In genomic region chr4:13706130-13706529, GRCh38 we compare ENCODE assay signal across 16 cellular contexts.
A peak's percentile ranks its signal among the peaks of the same experiment; 100 is the strongest.
DNase-seq lines count a peak whose midpoint lies in the region; ATAC-seq and TF ChIP-seq lines count a peak whose summit lies in the region.
"Had no signal": no experiment of that assay in that cellular context is flagged by ENCODE, and none has a peak within 500 bp of the region (broad histone marks: within the 10 kb centered on the region; RNA-seq: fewer than 3 reads in every experiment).

No MANE protein-coding gene starts in this region.

- ATAC-seq in GM21717 (IDR thresholded peaks at IDR 0.05; ENCODE audit: unreplicated experiment) (no peak), GM21447 (IDR thresholded peaks at IDR 0.05; ENCODE audit: unreplicated experiment) (no peak)

- H3K9me2 ChIP-seq in PC-9 (ENCODE audit: insufficient read depth): no peaks in the 10 kb centered on the region

- TF ChIP-seq POLR2A in thyroid gland (IDR thresholded peaks at IDR 0.05): no peak

- H3K4me3 Mint-ChIP-seq in nephron: no peak overlapping the region
- H3K4me3 Mint-ChIP-seq: activated T-helper 1 cell treated with anti-CD3 and anti-CD28 coated beads, Interleukin-12 subunit alpha, Interleukin-12 subunit beta, Interleukin-2, Interleukin-4 antibody, amounts not matched to agents 30 ng/mL and 10 ng/mL and 1 ng/mL, durations not matched to agents 14 hours and 24 hours and 36 hours had no signal

- peak; percentile 53 for DNase-seq in DMS53 treated with DMSO at 0.1 percent for 48 hours (lab: John Stamatoyannopoulos, UW; ENCODE audit: unreplicated experiment)
- no peak for DNase-seq in PC-9
- DNase-seq in fibroblast of peridontal ligament (ENCODE audit: extremely low read depth): peak; percentile 19
- DNase-seq in thyroid gland: no peak
- DNase-seq in dedifferentiated amniotic fluid mesenchymal stem cell (ENCODE audit: extremely low spot score): no peak
- DNase-seq: activated CD4-positive, alpha-beta T cell treated with anti-CD3 and anti-CD28 coated beads, Interleukin-2, amount 50 U/mL, for 1 hour; aorta; BE2C; effector memory CD4-positive, alpha-beta T cell; GDM1; stimulated activated CD4-positive, alpha-beta T cell treated with anti-CD3 and anti-CD28 coated beads, Interleukin-2, amount 100 ng/mL, for 48 hours; T-helper 2 cell had no signal

- no peaks in the 10 kb centered on the region for H3K36me3 Mint-ChIP-seq in nephron (ENCODE audit: low read depth)

- H3K36me3 ChIP-seq in PC-9 (ENCODE audit: low read depth): no peaks in the 10 kb centered on the region; the same call in 1 of the 2 replicates
- no peaks in the 10 kb centered on the region for H3K36me3 ChIP-seq in thyroid gland
- H3K36me3 ChIP-seq: BE2C had no signal

- H3K9me3 ChIP-seq in PC-9 (ENCODE audit: insufficient read depth, low read depth) (no peaks in the 10 kb centered on the region), thyroid gland (no peaks in the 10 kb centered on the region)
- H3K9me3 ChIP-seq: BE2C had no signal

- TF ChIP-seq CTCF in PC-9 (conservative IDR thresholded peaks at IDR 0.05) (no peak), nephron (IDR thresholded peaks at IDR 0.05; ENCODE audit: unreplicated experiment in 3 of 3) (no peak), thyroid gland (IDR thresholded peaks at IDR 0.05) (no peak)

- no TSS peak for BruUV-seq in PC-9 (replicated peaks; lab: Mats Ljungman, UMichigan)

- no peaks in the 10 kb centered on the region for H3K79me2 ChIP-seq in PC-9 (ENCODE audit: low read depth)

- no peak overlapping the region for H3K4me3 ChIP-seq in PC-9
- H3K4me3 ChIP-seq in thyroid gland (replicated peaks in 1 of 3): no peak overlapping the region

- H3K4me1 ChIP-seq in PC-9 (replicated peaks; ENCODE audit: insufficient read depth) (peaks cover 48% of the 10 kb centered on the region), thyroid gland (no peaks in the 10 kb centered on the region)
- H3K4me1 ChIP-seq: BE2C had no signal

- no peaks in the 10 kb centered on the region for H3K9me3 Mint-ChIP-seq in nephron
- H3K9me3 Mint-ChIP-seq: activated T-helper 1 cell treated with anti-CD3 and anti-CD28 coated beads, Interleukin-12 subunit alpha, Interleukin-12 subunit beta, Interleukin-2, Interleukin-4 antibody, amounts not matched to agents 30 ng/mL and 10 ng/mL and 1 ng/mL, durations not matched to agents 14 hours and 24 hours and 36 hours had no signal

- H4K20me1 ChIP-seq in PC-9 (ENCODE audit: insufficient read depth): no peaks in the 10 kb centered on the region

- peaks cover 23% of the 10 kb centered on the region for H3F3A ChIP-seq in PC-9 (ENCODE audit: insufficient read depth, low read depth)

- intact Hi-C loops in PC-9 (cut with micrococcal nuclease; ENCODE audit: unreplicated experiment) (no loop called here), thyroid gland (cut with DNase I) (no loop called here)

- H3K27ac ChIP-seq in PC-9: peak overlapping the region; percentile 92
- H3K27ac ChIP-seq in thyroid gland: no peak overlapping the region

- peaks cover 4% of the 10 kb centered on the region for H3K27me3 Mint-ChIP-seq in nephron (ENCODE audit: low read depth)

- H3K27me3 ChIP-seq in PC-9 (ENCODE audit: insufficient read depth, low read depth): no peaks in the 10 kb centered on the region
- H3K27me3 ChIP-seq in thyroid gland: no peaks in the 10 kb centered on the region
- H3K27me3 ChIP-seq: BE2C had no signal

- POLR2A ChIA-PET in PC-9 (lab: Charles Lee; ENCODE audit: unreplicated experiment): no interaction called here

- H3K4me2 ChIP-seq in PC-9: 0 out of 2 replicates have a peak overlapping the region, but pooled peaks have one; percentile 3

- H2AFZ ChIP-seq in PC-9: no peak overlapping the region

- peaks cover 11% of the 10 kb centered on the region for H3K4me1 Mint-ChIP-seq in nephron

- peak overlapping the region; percentile 71 to 87 (median 81) for H3K27ac Mint-ChIP-seq in nephron
- H3K27ac Mint-ChIP-seq: activated T-helper 1 cell treated with anti-CD3 and anti-CD28 coated beads, Interleukin-12 subunit alpha, Interleukin-12 subunit beta, Interleukin-2, Interleukin-4 antibody, amounts not matched to agents 30 ng/mL and 10 ng/mL and 1 ng/mL, durations not matched to agents 14 hours and 24 hours and 36 hours had no signal

- CTCF ChIA-PET in PC-9 (lab: Charles Lee): no interaction called here

Comparison
In these comparisons a context has a peak if more than half of its experiments do, and no peak if none do; other contexts are left out.
1. DNase-seq: peak in DMS53 treated with DMSO at 0.1 percent for 48 hours (single experiment) and fibroblast of peridontal ligament (single experiment); none in PC-9 (0 of 2), thyroid gland (0 of 2) and dedifferentiated amniotic fluid mesenchymal stem cell (single experiment).